Comparison of ENCODE assay signal across 1 cellular context in the genomic region with DNA sequence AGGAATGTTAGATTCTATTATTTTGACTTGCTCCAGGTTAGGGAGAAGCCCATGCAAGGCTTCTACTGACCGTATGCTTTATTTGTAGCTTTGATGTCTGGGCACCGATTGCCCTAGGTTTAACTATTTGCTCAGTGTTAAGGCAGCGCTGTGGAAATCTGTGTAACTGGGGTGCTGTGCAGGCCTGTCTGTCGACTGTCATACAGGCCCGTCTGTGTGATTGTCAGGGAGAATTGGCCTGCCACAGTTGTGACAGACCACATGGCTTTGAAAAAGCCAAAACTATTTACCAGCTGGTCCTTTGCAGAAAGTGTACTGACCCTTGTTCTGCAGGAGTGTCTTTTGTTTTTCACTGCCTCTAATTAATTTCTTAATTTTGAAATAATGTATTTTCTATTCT.
TF ChIP-seq lines count a peak whose summit lies in the region.

No MANE protein-coding gene starts in this region.

TF ChIP-seq in HepG2, 621 proteins besides CTCF, POLR2A, EP300 and RAD21 (continued from another document):
- TF ChIP-seq, protein P1, sequence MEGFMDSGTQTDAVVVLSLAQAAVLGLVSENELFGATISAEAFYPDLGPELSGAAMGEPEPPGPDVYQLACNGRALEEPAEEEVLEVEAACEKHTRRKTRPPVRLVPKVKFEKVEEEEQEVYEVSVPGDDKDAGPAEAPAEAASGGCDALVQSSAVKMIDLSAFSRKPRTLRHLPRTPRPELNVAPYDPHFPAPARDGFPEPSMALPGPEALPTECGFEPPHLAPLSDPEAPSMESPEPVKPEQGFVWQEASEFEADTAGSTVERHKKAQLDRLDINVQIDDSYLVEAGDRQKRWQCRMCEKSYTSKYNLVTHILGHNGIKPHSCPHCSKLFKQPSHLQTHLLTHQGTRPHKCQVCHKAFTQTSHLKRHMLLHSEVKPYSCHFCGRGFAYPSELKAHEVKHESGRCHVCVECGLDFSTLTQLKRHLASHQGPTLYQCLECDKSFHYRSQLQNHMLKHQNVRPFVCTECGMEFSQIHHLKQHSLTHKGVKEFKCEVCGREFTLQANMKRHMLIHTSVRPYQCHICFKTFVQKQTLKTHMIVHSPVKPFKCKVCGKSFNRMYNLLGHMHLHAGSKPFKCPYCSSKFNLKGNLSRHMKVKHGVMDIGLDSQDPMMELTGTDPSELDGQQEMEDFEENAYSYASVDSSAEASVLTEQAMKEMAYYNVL (CRISPR knock-in tag; IDR thresholded peaks at IDR 0.05; ENCODE audit: borderline replicate concordance): no peak
- TF ChIP-seq ATAD3A (CRISPR knock-in tag; IDR thresholded peaks at IDR 0.05) (no peak), SSRP1 (CRISPR knock-in tag; IDR thresholded peaks at IDR 0.05) (no peak), ZFX (CRISPR knock-in tag; IDR thresholded peaks at IDR 0.05; ENCODE audit: low read depth) (peak; percentile 25; the same call in 1 of the 2 replicates)
